Comparison of ENCODE assay signal across 22 cellular contexts in the genomic region with DNA sequence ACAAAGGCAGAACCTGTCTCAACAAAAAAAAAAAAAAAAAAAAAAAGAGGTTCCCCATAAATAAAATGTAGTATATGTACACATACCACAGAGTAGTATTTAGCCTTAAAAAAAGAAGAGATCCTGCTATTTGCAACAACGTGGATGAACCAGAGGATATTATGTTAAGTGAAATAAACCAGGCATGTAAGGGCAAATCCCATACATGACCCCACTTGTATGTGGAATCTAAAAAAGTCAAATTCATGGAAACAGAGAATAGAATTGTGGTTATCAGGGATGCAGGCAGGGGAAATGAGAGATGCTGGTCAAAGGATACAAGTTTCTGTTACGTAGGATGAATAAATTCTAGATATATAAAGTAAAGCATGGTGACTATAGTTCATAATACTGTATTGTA. TPM values are rescaled to one million over a fixed set of nuclear protein-coding genes. Genes with fewer than 3 reads are reported as not detected.
DNase-seq lines count a peak whose midpoint lies in the region; ATAC-seq and TF ChIP-seq lines count a peak whose summit lies in the region.
"Had no signal": no experiment of that assay in that cellular context is flagged by ENCODE, and none has a peak within 500 bp of the region (broad histone marks: within the 10 kb centered on the region; RNA-seq: fewer than 3 reads in every experiment).

No MANE protein-coding gene starts in this region.

- peaks cover 13% of the 10 kb centered on the region for H3K4me1 Mint-ChIP-seq in CD14-positive monocyte
- H3K4me1 Mint-ChIP-seq: CD4-positive, alpha-beta memory T cell had no signal

- H3K36me3 Mint-ChIP-seq in CD14-positive monocyte: peaks cover 0 to 2% of the 10 kb centered on the region in 2 donors
- H3K36me3 Mint-ChIP-seq: CD4-positive, alpha-beta memory T cell had no signal

- H3K9me3 ChIP-seq in mammary epithelial cell (replicated peaks; ENCODE audit: insufficient read depth, low read length): no peaks in the 10 kb centered on the region
- H3K9me3 ChIP-seq: A549; BE2C; BLaER1 treated with 17β-estradiol and CSF1 and Interleukin-3, amounts not matched to agents 10 nM and 100 nM; HAP-1 had no signal

- no peaks in the 10 kb centered on the region for H4K20me1 ChIP-seq in mammary epithelial cell (ENCODE audit: insufficient read depth, low read length)
- H4K20me1 ChIP-seq: BLaER1 treated with 17β-estradiol and CSF1 and Interleukin-3, amounts not matched to agents 10 nM and 100 nM had no signal

- no peak overlapping the region for H3K4me3 ChIP-seq in mammary epithelial cell (replicated peaks in 1 of 3; ENCODE audit: insufficient read depth in 1 of 3, low read depth in 2 of 3, low read length in 3 of 3)
- H3K4me3 ChIP-seq: A549; BLaER1 treated with 17β-estradiol and CSF1 and Interleukin-3, amounts not matched to agents 10 nM and 100 nM; HAP-1 had no signal

- dilution Hi-C loops in mammary epithelial cell (cut with HindIII; ENCODE audit: low sequenced_read_pairs): no loop called here

- no peak overlapping the region for H3K4me2 ChIP-seq in mammary epithelial cell (ENCODE audit: insufficient read depth, low read depth, low read length)
- H3K4me2 ChIP-seq: A549; BLaER1 treated with 17β-estradiol and CSF1 and Interleukin-3, amounts not matched to agents 10 nM and 100 nM had no signal

- no peak overlapping the region for H3K27ac Mint-ChIP-seq in CD14-positive monocyte
- H3K27ac Mint-ChIP-seq: CD4-positive, alpha-beta memory T cell; HFFc6 had no signal

- H2AFZ ChIP-seq in mammary epithelial cell (ENCODE audit: low read depth, low read length): no peak overlapping the region

- intact Hi-C loops in CD14-positive monocyte (cut with micrococcal nuclease) (no loop called here), mammary epithelial cell (cut with micrococcal nuclease) (no loop called here), left colon (cut with DNase I, micrococcal nuclease) (no loop called here), left cardiac atrium (cut with DNase I) (no loop called here)

- H3K27ac ChIP-seq in mammary epithelial cell (ENCODE audit: insufficient read depth, low read depth, low read length) (no peak overlapping the region), foreskin keratinocyte (no peak overlapping the region)
- H3K27ac ChIP-seq: A549; BLaER1 treated with 17β-estradiol and CSF1 and Interleukin-3, amounts not matched to agents 10 nM and 100 nM had no signal

- no peak for ATAC-seq in foreskin keratinocyte
- ATAC-seq in left colon: no peak
- no peak for ATAC-seq in left cardiac atrium
- ATAC-seq: A549 had no signal

- H3K36me3 ChIP-seq in mammary epithelial cell (ENCODE audit: insufficient read depth, low read length): no peaks in the 10 kb centered on the region
- H3K36me3 ChIP-seq: BE2C; BLaER1 treated with 17β-estradiol and CSF1 and Interleukin-3, amounts not matched to agents 10 nM and 100 nM; HAP-1 had no signal

- CTCF ChIA-PET in mammary epithelial cell (lab: Charles Lee; ENCODE audit: low non-redundant PET): no interaction called here

- H3K4me1 ChIP-seq in mammary epithelial cell (ENCODE audit: insufficient read depth, low read length): peaks cover 11% of the 10 kb centered on the region
- H3K4me1 ChIP-seq in foreskin keratinocyte: peaks cover 7% of the 10 kb centered on the region
- H3K4me1 ChIP-seq: A549, BE2C, HAP-1 had no signal

- H3K27me3 Mint-ChIP-seq in CD14-positive monocyte (ENCODE audit: low read depth in 3 of 3): peaks cover 24 to 46% (median 29%) of the 10 kb centered on the region in 3 donors

- in situ Hi-C loops in KBM-7 (cut with MboI; ENCODE audit: low pct_unique_long_range_greater_than_20kb, low sequenced_read_pairs) (no loop called here), mammary epithelial cell (cut with MboI; ENCODE audit: low sequenced_read_pairs in 2 of 2) (no loop called here)

- no peak for TF ChIP-seq CTCF in CD14-positive monocyte (IDR thresholded peaks at IDR 0.05)
- no peak for TF ChIP-seq CTCF in mammary epithelial cell (conservative IDR thresholded peaks at IDR 0.05 in 1 of 2, IDR thresholded peaks at IDR 0.05 in 1 of 2; ENCODE audit: extremely low read depth in 1 of 2, insufficient read depth in 1 of 2, low read depth in 1 of 2, low read length in 2 of 2)
- no peak for TF ChIP-seq CTCF in foreskin keratinocyte (conservative IDR thresholded peaks at IDR 0.05)

- H3K9me3 Mint-ChIP-seq in CD14-positive monocyte: peaks cover 0 to 2% (median 0%) of the 10 kb centered on the region in 7 donors
- H3K9me3 Mint-ChIP-seq: CD4-positive, alpha-beta memory T cell; HFFc6 had no signal

- no peak overlapping the region for H3K9ac ChIP-seq in mammary epithelial cell (ENCODE audit: insufficient read depth, low read length)
- H3K9ac ChIP-seq: BLaER1 treated with 17β-estradiol and CSF1 and Interleukin-3, amounts not matched to agents 10 nM and 100 nM had no signal

- no TSS peak for BruUV-seq in mammary epithelial cell (replicated peaks; lab: Mats Ljungman, UMichigan)

- H3K79me2 ChIP-seq in mammary epithelial cell (ENCODE audit: insufficient read depth, low read length): no peaks in the 10 kb centered on the region

- DNase-seq in CD14-positive monocyte (ENCODE audit: low spot score) (no peak), KBM-7 (peak; percentile 7), mammary epithelial cell (peak; percentile 60), foreskin keratinocyte (peak; percentile 54 to 79), NCI-H146 treated with DMSO at 0.1 percent for 48 hours (lab: John Stamatoyannopoulos, UW; ENCODE audit: unreplicated experiment) (no peak), left colon (no peak), left cardiac atrium (no peak)
- DNase-seq: 8988T; ACHN; AML-193; BE2C; Calu3; CD4-positive, alpha-beta memory T cell; COR-L47; DMS53; DMS79 treated with DMSO at 0.1 percent for 48 hours; GF-D8; GOT3; HFFc6 had no signal

- 52% methylated on average over 2 of the region's 2 CpGs for WGBS in mammary epithelial cell (ENCODE audit: low coverage, missing lambda C conversion rate)

- H3K4me3 Mint-ChIP-seq in CD14-positive monocyte: peak overlapping the region; percentile 43 to 53
- H3K4me3 Mint-ChIP-seq: CD4-positive, alpha-beta memory T cell; HFFc6 had no signal

- H3K27me3 ChIP-seq in mammary epithelial cell (ENCODE audit: insufficient read depth, low read length) (no peaks in the 10 kb centered on the region), foreskin keratinocyte (no peaks in the 10 kb centered on the region)
- H3K27me3 ChIP-seq: BE2C had no signal

RNA-seq across cellular contexts. Expression of a gene that starts 16.7 kb away (rescaled TPM):
- polyA plus RNA-seq in CD14-positive monocyte: not detected
- 1 to 10 TPM; 5.8 to 6.4 TPM for total RNA-seq in mammary epithelial cell
- polyA plus RNA-seq in mammary epithelial cell: 3.6 TPM
- polyA minus RNA-seq in mammary epithelial cell: 6.0 TPM
- 2.0 and 2.1 TPM in 2 replicates for total RNA-seq in foreskin keratinocyte
- 2.1 and 2.8 TPM in 2 replicates for polyA plus RNA-seq in foreskin keratinocyte
- total RNA-seq in left colon: 10 to 100 TPM; 72.1 to 95.5 TPM
- 1 to 10 TPM; 3.7 to 5.4 TPM for total RNA-seq in left cardiac atrium

Comparison
In these comparisons a context has a peak if more than half of its experiments do, and no peak if none do; other contexts are left out.
1. DNase-seq: peak in KBM-7 (single experiment), mammary epithelial cell (single experiment) and foreskin keratinocyte (2 of 2); none in CD14-positive monocyte (single experiment), NCI-H146 treated with DMSO at 0.1 percent for 48 hours (single experiment), left colon (0 of 2) and left cardiac atrium (single experiment).
2. RNA of a gene that starts 16.7 kb away (total RNA-seq): 72.1 to 95.5 TPM in left colon; 5.8 to 6.4 TPM in mammary epithelial cell, 3.7 to 5.4 TPM in left cardiac atrium and 2.0 to 2.1 TPM in foreskin keratinocyte; every median in the first group is over 4 times any median in the second.